In the genomic region with DNA sequence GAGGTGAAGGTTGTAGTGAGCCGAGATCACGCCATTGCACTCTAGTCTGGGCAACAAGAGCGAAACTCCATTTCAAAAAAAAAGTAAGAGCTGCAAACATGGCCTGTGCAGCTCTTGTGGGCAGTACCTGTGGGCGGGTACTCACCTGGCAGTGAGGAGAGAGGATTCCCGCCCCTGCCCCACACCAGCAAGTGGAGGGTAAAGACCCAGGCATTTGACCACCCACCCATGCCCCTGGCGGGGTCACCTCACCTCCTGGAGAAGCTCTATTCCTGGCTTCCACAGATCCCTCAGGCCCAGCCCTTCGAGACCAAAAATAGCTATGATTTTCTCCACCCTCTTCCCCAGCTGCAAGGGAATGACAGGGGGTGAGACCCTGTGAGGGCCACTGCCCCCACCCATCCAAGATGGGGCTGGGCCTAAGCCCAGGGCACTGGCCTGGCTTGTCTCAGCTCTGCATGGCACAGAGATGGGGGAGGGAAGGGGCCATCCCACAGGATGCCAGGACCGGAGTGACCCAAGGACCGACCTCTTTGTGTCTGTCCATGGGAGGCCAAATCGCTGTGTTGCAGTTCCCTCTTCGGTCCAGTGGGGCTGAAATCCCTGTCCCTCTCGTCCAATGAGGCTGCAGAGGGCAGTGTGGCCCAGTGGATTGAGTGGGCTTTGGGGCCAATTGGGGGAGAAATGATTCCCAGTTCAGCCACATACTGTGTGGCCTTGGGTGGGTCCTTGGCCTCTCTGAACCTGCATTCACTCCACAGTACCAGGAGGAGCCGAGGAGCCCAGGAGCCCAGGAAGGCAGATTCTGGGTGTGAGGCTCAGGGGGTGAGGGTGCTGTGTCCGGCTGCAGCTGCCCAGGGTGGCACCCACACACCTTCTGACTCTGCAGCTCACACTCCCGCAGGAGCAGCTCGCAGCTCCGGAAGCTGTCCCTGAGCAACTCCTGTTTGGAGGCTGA, we compare ENCODE assay signal across 23 cellular contexts. TPM values are rescaled to one million over a fixed set of nuclear protein-coding genes. Genes with fewer than 3 reads are reported as not detected.
DNase-seq lines count a peak whose midpoint lies in the region; ATAC-seq and TF ChIP-seq lines count a peak whose summit lies in the region.
"Had no signal": no experiment of that assay in that cellular context is flagged by ENCODE, and none has a peak within 500 bp of the region (broad histone marks: within the 10 kb centered on the region; RNA-seq: fewer than 3 reads in every experiment).

No MANE protein-coding gene starts in this region.

- H3K27me3 Mint-ChIP-seq in HFFc6 (ENCODE audit: insufficient read depth), result peaks cover 9% of the 10 kb centered on the region
- H3K27me3 Mint-ChIP-seq: CD4-positive, alpha-beta T cell had no signal

- no peak for DNase-seq in HFFc6
- no peak for DNase-seq in brain microvascular endothelial cell
- no peak for DNase-seq in aorta
- no peak for DNase-seq in upper lobe of left lung
- DNase-seq in stimulated activated naive CD4-positive, alpha-beta T cell (lab: John Stamatoyannopoulos, UW), result no peak
- no peak for DNase-seq in substantia nigra (lab: John Stamatoyannopoulos, UW)
- DNase-seq: CD4-positive, alpha-beta T cell; COR-L47; DMS 273 treated with DMSO at 0.1 percent for 48 hours; DMS79 treated with DMSO at 0.1 percent for 48 hours; MG63; NCI-H1417; NCI-H1694 treated with DMSO at 0.1 percent for 48 hours; NCI-H2081 treated with DMSO at 0.1 percent for 48 hours; NCI-H2171 treated with DMSO at 0.1 percent for 48 hours; NCI-H526; SJCRH30; T-helper 1 cell had no signal

- no peaks in the 10 kb centered on the region for H3K36me3 Mint-ChIP-seq in HFFc6 (ENCODE audit: low read depth)

- no peak for TF ChIP-seq EP300 in upper lobe of left lung (IDR thresholded peaks at IDR 0.05)

- H3K27ac ChIP-seq in brain microvascular endothelial cell (no peak overlapping the region), aorta (ENCODE audit: low read depth in 1 of 2, low read length in 2 of 2) (no peak overlapping the region), upper lobe of left lung (no peak overlapping the region), substantia nigra (ENCODE audit: low read depth, low read length, poor library complexity, severe bottlenecking) (no peak overlapping the region)
- H3K27ac ChIP-seq: BLaER1, SJCRH30 had no signal

- H3K4me3 ChIP-seq in brain microvascular endothelial cell (ENCODE audit: low read depth, low read length) (no peak overlapping the region), aorta (ENCODE audit: low read length in 2 of 2) (no peak overlapping the region), upper lobe of left lung (no peak overlapping the region)
- H3K4me3 ChIP-seq: BLaER1, MG63, SJCRH30 had no signal

- in situ Hi-C loops in brain microvascular endothelial cell (cut with HindIII; ENCODE audit: low pct_ligation_motif_present, low sequenced_read_pairs), result no loop called here

- no peak for TF ChIP-seq POLR2A in upper lobe of left lung (IDR thresholded peaks at IDR 0.05)

- TF ChIP-seq CTCF in GM12872 (IDR thresholded peaks at IDR 0.05; ENCODE audit: insufficient read depth, low read depth, low read length) (0 out of 3 replicates have a peak, but pooled peaks have one; percentile 8), HFFc6 (IDR thresholded peaks at IDR 0.05) (0 out of 2 replicates have a peak, but pooled peaks have one; percentile 10), brain microvascular endothelial cell (IDR thresholded peaks at IDR 0.05; ENCODE audit: low read depth, low read length, missing control alignments) (peak; percentile 8), upper lobe of left lung (IDR thresholded peaks at IDR 0.05) (no peak)

- no peaks in the 10 kb centered on the region for H3K4me1 ChIP-seq in aorta (ENCODE audit: control insufficient read depth in 1 of 2, insufficient read depth in 2 of 2, low read length in 2 of 2)
- no peaks in the 10 kb centered on the region for H3K4me1 ChIP-seq in upper lobe of left lung
- H3K4me1 ChIP-seq: SJCRH30 had no signal

- ATAC-seq in aorta (ENCODE audit: low FRiP score) (peak; percentile 26), upper lobe of left lung (ENCODE audit: low FRiP score in 2 of 2) (no peak)

- H3K4me1 Mint-ChIP-seq in HFFc6 (ENCODE audit: low read depth), result no peaks in the 10 kb centered on the region

- H3K4me3 Mint-ChIP-seq in HFFc6, result no peak overlapping the region
- H3K4me3 Mint-ChIP-seq: CD4-positive, alpha-beta T cell had no signal

- H3K27me3 ChIP-seq in brain microvascular endothelial cell (replicated peaks), result no peaks in the 10 kb centered on the region
- H3K27me3 ChIP-seq in aorta (ENCODE audit: control insufficient read depth in 1 of 2, insufficient read depth in 2 of 2, low read length in 1 of 2), result no peaks in the 10 kb centered on the region
- H3K27me3 ChIP-seq in upper lobe of left lung, result no peaks in the 10 kb centered on the region
- H3K27me3 ChIP-seq: BLaER1, MG63, SJCRH30 had no signal

- H3K9me3 ChIP-seq in aorta (ENCODE audit: control insufficient read depth, low read length) (no peaks in the 10 kb centered on the region), upper lobe of left lung (no peaks in the 10 kb centered on the region)
- H3K9me3 ChIP-seq: BLaER1, MG63, SJCRH30 had no signal

- H3K27ac Mint-ChIP-seq in HFFc6, result no peak overlapping the region
- H3K27ac Mint-ChIP-seq: CD4-positive, alpha-beta T cell had no signal

- WGBS in aorta, 2 donors, result 88 to 89% methylated on average over 17 of the region's 17 CpGs
- WGBS in upper lobe of left lung, 2 donors, result 81 to 88% methylated on average over 10 to 17 of the region's 17 CpGs

- H3K36me3 ChIP-seq in brain microvascular endothelial cell (replicated peaks), result no peaks in the 10 kb centered on the region
- no peaks in the 10 kb centered on the region for H3K36me3 ChIP-seq in aorta (ENCODE audit: control insufficient read depth in 1 of 2, insufficient read depth in 2 of 2, low read length in 1 of 2)
- H3K36me3 ChIP-seq in upper lobe of left lung, result no peaks in the 10 kb centered on the region
- H3K36me3 ChIP-seq: BLaER1, MG63, SJCRH30 had no signal

- H3K9me3 Mint-ChIP-seq in HFFc6, result no peaks in the 10 kb centered on the region
- H3K9me3 Mint-ChIP-seq: CD4-positive, alpha-beta T cell had no signal

- intact Hi-C loops in aorta (cut with DNase I), result no loop called here

RNA-seq across cellular contexts. Expression of a gene that starts 14.6 kb away (rescaled TPM):
- not detected for total RNA-seq in HFFc6 (2021; fragmentation: NEBNext Ultra II Directional; extraction: Animal tissue kit (Norgen Biotek cat#: 25700))
- total RNA-seq in aorta (1 to 10 TPM in 1 of 2 donors, under 1 TPM in 1; 0.13 to 1.7 TPM), upper lobe of left lung (10 to 100 TPM; 11.4 to 41.3 (median 20.9) TPM)
- polyA plus RNA-seq in aorta, result 1 to 10 TPM in 1 of 2 donors, under 1 TPM in 1; 0.75 to 2.2 TPM
- total RNA-seq: CD4-positive, alpha-beta T cell; H4; LHCN-M2; OCI-LY7; SJCRH30 had no signal

RNA-seq across cellular contexts. Expression of a gene that starts 26.4 kb away (rescaled TPM):
- not detected for total RNA-seq in HFFc6 (2021; fragmentation: NEBNext Ultra II Directional; extraction: Animal tissue kit (Norgen Biotek cat#: 25700))
- total RNA-seq in aorta (not detected), upper lobe of left lung (10 to 100 TPM; 11.6 to 41.2 (median 17.7) TPM)
- polyA plus RNA-seq in aorta, result not detected
- total RNA-seq: CD4-positive, alpha-beta T cell; H4; LHCN-M2; OCI-LY7; SJCRH30 had no signal

RNA-seq across cellular contexts. Expression of a gene that starts 42.5 kb away (rescaled TPM):
- not detected for total RNA-seq in HFFc6 (2021; fragmentation: NEBNext Ultra II Directional; extraction: Animal tissue kit (Norgen Biotek cat#: 25700))
- total RNA-seq in aorta, result 1 to 10 TPM; 1.2 to 2.0 TPM
- polyA plus RNA-seq in aorta, result 1 to 10 TPM; 3.2 to 9.3 TPM
- total RNA-seq in upper lobe of left lung, result 1 to 10 TPM; 1.7 to 8.4 (median 3.5) TPM
- total RNA-seq: CD4-positive, alpha-beta T cell; H4; LHCN-M2; OCI-LY7; SJCRH30 had no signal

RNA-seq across cellular contexts. Expression of a gene that starts 59.8 kb away (rescaled TPM):
- total RNA-seq in HFFc6 (2021; fragmentation: NEBNext Ultra II Directional; extraction: Animal tissue kit (Norgen Biotek cat#: 25700)), result 100 to 1,000 TPM in 1 of 6 experiments, 10 to 100 TPM in 5; 81.8 to 110 (median 86.9) TPM
- total RNA-seq in aorta, result 10 to 100 TPM; 36.5 to 42.4 TPM
- 10 to 100 TPM; 31.7 to 52.3 TPM for polyA plus RNA-seq in aorta
- 10 to 100 TPM; 27.2 to 66.9 (median 56.9) TPM for total RNA-seq in upper lobe of left lung

Comparison
In these comparisons a context has a peak if more than half of its experiments do, and no peak if none do; other contexts are left out.
1. CTCF ChIP-seq: peak in GM12872 (single experiment), HFFc6 (single experiment) and brain microvascular endothelial cell (single experiment); none in upper lobe of left lung (0 of 6).
2. RNA of a gene that starts 14.6 kb away (total RNA-seq): 11.4 to 41.3 TPM in upper lobe of left lung; 0.13 to 1.7 TPM in aorta and not detected in HFFc6; every median in the first group is over 4 times any median in the second.
3. RNA of a gene that starts 26.4 kb away (total RNA-seq): 11.6 to 41.2 TPM in upper lobe of left lung; not detected in aorta and not detected in HFFc6; every median in the first group is over 10 times any median in the second.